19 cellular contexts compared by ENCODE assay signal in genomic region chr3:167671878-167672427, GRCh38. TPM values are rescaled to one million over a fixed set of nuclear protein-coding genes. Genes with fewer than 3 reads are reported as not detected.
"Had no signal": no experiment of that assay in that cellular context is flagged by ENCODE, and none has a peak within 500 bp of the region (broad histone marks: within the 10 kb centered on the region; RNA-seq: fewer than 3 reads in every experiment).

No MANE protein-coding gene starts in this region.

- H3K4me1 Mint-ChIP-seq: naive thymus-derived CD4-positive, alpha-beta T cell; nephron progenitor cell had no signal

- H3K27ac Mint-ChIP-seq: endodermal cell, nephron progenitor cell, type B pancreatic cell had no signal

- DNase-seq: colonic mucosa; effector CD4-positive, alpha-beta T cell; endodermal cell; glutamatergic neuron; immature natural killer cell; left lung; naive thymus-derived CD4-positive, alpha-beta T cell; nephron progenitor cell; posterior cingulate gyrus; right cardiac atrium; small intestine; stimulated activated CD4-positive, alpha-beta T cell treated with anti-CD3 and anti-CD28 coated beads, Interleukin-12 subunit alpha, Interleukin-12 subunit beta, amount 100 ng/mL, for 4 hours; stimulated activated naive CD4-positive, alpha-beta T cell treated with Interleukin-2 at 50 U/mL for 16 hours; thyroid gland had no signal

- H3K4me3 ChIP-seq: colonic mucosa, gastroesophageal sphincter, left lung, suprapubic skin, thyroid gland had no signal

- H3K4me3 Mint-ChIP-seq: endodermal cell; immature natural killer cell; naive thymus-derived CD4-positive, alpha-beta T cell; nephron progenitor cell; type B pancreatic cell had no signal

- ATAC-seq: esophagus mucosa; gastroesophageal sphincter; left lung; naive thymus-derived CD4-positive, alpha-beta T cell had no signal

RNA-seq across cellular contexts. Expression of gene WDR49, which starts 18.2 kb away (rescaled TPM):
- total RNA-seq: osteocyte, suprapubic skin had no signal
